Comparison of ENCODE assay signal across 11 cellular contexts in genomic region chr9:107733530-107733907, GRCh38.
DNase-seq lines count a peak whose midpoint lies in the region; ATAC-seq and TF ChIP-seq lines count a peak whose summit lies in the region.
"Had no signal": no experiment of that assay in that cellular context is flagged by ENCODE, and none has a peak within 500 bp of the region (broad histone marks: within the 10 kb centered on the region; RNA-seq: fewer than 3 reads in every experiment).

No MANE protein-coding gene starts in this region.

- peak; percentile 13 for ATAC-seq in SK-N-SH treated with all-trans-retinoic acid at 6 μM for 48 hours
- peak; percentile 52 for ATAC-seq in omental fat pad (ENCODE audit: low FRiP score)

- H3K4me3 ChIP-seq in foreskin fibroblast (ENCODE audit: low read depth in 1 of 2, low read length in 2 of 2), result peak overlapping the region in 1 of 2 donors; percentile 13

- in situ Hi-C loops in ACHN (cut with HindIII; ENCODE audit: low pct_ligation_motif_present, low pct_unique_long_range_greater_than_20kb, low sequenced_read_pairs), result no loop called here

- DNase-seq in ACHN, result peak; percentile 28
- DNase-seq in foreskin fibroblast, result peak; percentile 80 to 82
- no peak for DNase-seq in omental fat pad (ENCODE audit: low spot score)
- no peak for DNase-seq in T1000 (lab: John Stamatoyannopoulos, UW)
- DNase-seq in CD1c-positive myeloid dendritic cell (ENCODE audit: extremely low spot score), result no peak
- no peak for DNase-seq in putamen (ENCODE audit: low spot score)
- no peak for DNase-seq in cerebellum (ENCODE audit: low spot score)
- DNase-seq: activated naive CD4-positive, alpha-beta T cell treated with anti-CD3 and anti-CD28 coated beads, Interleukin-2, amount 50 U/mL, for 16 hours; NCI-H1694; stimulated activated CD4-positive, alpha-beta T cell treated with anti-CD3 and anti-CD28 coated beads, Interleukin-4, amount 100 ng/mL, for 4 hours had no signal

- no peak for TF ChIP-seq CTCF in foreskin fibroblast (IDR thresholded peaks at IDR 0.05; ENCODE audit: low read depth, low read length)
- TF ChIP-seq CTCF in omental fat pad (IDR thresholded peaks at IDR 0.05), result no peak

TF ChIP-seq in SK-N-SH treated with all-trans-retinoic acid at 6 μM for 48 hours, 23 proteins besides CTCF, POLR2A, EP300 and RAD21:
- TF ChIP-seq PPARA (CRISPR knock-in tag; IDR thresholded peaks at IDR 0.05; ENCODE audit: borderline replicate concordance), result no peak
- TF ChIP-seq TOX (CRISPR knock-in tag; IDR thresholded peaks at IDR 0.05; ENCODE audit: borderline replicate concordance), result no peak
- TF ChIP-seq CSDC2 (CRISPR knock-in tag; IDR thresholded peaks at IDR 0.05), result no peak
- no peak for TF ChIP-seq ZC3H10 (CRISPR knock-in tag; IDR thresholded peaks at IDR 0.05)
- no peak for TF ChIP-seq CSRNP3 (CRISPR knock-in tag; IDR thresholded peaks at IDR 0.05)
- no peak for TF ChIP-seq ZNF70 (CRISPR knock-in tag; IDR thresholded peaks at IDR 0.05)
- TF ChIP-seq RARB (CRISPR knock-in tag; IDR thresholded peaks at IDR 0.05), result no peak
- no peak for TF ChIP-seq TCF4 (CRISPR knock-in tag; IDR thresholded peaks at IDR 0.05; ENCODE audit: borderline replicate concordance)
- no peak for TF ChIP-seq ZNF8 (CRISPR knock-in tag; IDR thresholded peaks at IDR 0.05)
- TF ChIP-seq GLIS3 (CRISPR knock-in tag; IDR thresholded peaks at IDR 0.05), result no peak
- TF ChIP-seq CREB5 (CRISPR knock-in tag; IDR thresholded peaks at IDR 0.05; ENCODE audit: low read depth), result no peak

Comparison
In these comparisons a context has a peak if more than half of its experiments do, and no peak if none do; other contexts are left out.
1. DNase-seq: peak in ACHN (single experiment) and foreskin fibroblast (2 of 2); none in omental fat pad (single experiment), T1000 (single experiment), CD1c-positive myeloid dendritic cell (single experiment), putamen (single experiment) and cerebellum (single experiment).